Comparison of ENCODE assay signal across 15 cellular contexts in genomic region chr16:73254983-73255382, GRCh38.
"Had no signal": no experiment of that assay in that cellular context is flagged by ENCODE, and none has a peak within 500 bp of the region (broad histone marks: within the 10 kb centered on the region; RNA-seq: fewer than 3 reads in every experiment).

No MANE protein-coding gene starts in this region.

- H3K27ac ChIP-seq: adrenal gland, breast epithelium, hepatocyte, tibial artery, uterus had no signal

- H2AFZ ChIP-seq: hepatocyte had no signal

- DNase-seq: activated CD4-positive, alpha-beta T cell treated with anti-CD3 and anti-CD28 coated beads, Interleukin-2, amount 50 U/mL, for 4 hours; activated gamma-delta T cell treated with Interleukin-2 at 50 U/mL for 16 hours; adrenal gland; cerebellar nuclear complex; effector memory CD8-positive, alpha-beta T cell; left cardiac atrium; stimulated activated naive CD8-positive, alpha-beta T cell treated with anti-CD3 and anti-CD28 coated beads, Interleukin-15, Interleukin-2, amounts not matched to agents 100 U/mL and 50 U/mL, for 24 hours; substantia nigra; tibial artery; uterus had no signal

- H3K4me2 ChIP-seq: hepatocyte had no signal

- H3K79me2 ChIP-seq: hepatocyte had no signal

- H3K36me3 ChIP-seq: adrenal gland, breast epithelium, tibial artery, uterus had no signal

- H3K4me1 ChIP-seq: adrenal gland, breast epithelium, uterus had no signal

- H3K4me3 ChIP-seq: adrenal gland, breast epithelium, hepatocyte, lung, tibial artery, uterus had no signal

- FAIRE-seq: astrocyte, TTC549 had no signal

- H3K9me3 ChIP-seq: adrenal gland, breast epithelium, tibial artery, uterus had no signal

- H3K27me3 ChIP-seq: adrenal gland, breast epithelium, tibial artery, uterus had no signal
